22 cellular contexts compared by ENCODE assay signal in the genomic region with DNA sequence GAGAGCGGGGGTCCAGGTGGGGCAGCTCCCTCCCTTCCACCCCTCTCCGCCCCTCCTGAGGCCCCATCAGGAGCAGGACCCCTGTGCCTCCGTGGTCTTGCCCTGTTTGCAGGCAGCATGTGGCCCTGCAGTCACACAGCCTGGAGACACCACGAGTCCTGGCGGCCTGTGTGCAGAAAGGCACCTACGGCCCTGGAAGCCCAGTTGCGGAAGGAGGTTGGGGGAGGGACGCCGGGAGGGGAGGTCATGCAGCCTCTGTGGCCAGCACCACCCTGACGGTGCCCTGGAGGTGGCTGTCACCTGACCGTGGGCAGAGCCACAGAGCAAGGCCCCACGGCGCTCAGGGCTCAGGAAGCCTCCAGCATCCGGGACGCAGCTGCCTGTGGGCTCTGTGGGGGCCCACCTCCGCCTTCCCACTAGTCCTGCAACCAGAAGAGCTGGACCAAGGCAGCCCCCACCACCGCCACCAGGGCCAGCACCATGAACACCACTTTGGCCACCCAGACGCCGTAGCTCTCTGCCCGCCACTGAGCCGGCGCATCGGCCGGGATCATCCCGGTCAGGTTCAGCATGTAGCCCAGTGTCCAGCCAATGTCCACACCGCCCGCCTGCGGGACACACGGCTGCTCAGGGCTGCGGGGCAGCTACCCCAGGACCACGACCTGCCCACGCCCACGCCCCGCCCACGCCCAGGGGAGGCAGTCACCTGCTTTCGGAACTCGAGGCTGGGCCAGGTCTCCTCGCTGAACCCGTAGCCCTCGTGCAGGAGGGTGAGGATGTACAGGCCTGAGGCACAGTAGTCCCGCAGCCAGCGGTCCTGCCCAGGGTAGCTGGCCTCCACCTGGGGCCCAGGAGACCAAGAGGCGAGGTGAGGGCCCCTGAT. TPM values are rescaled to one million over a fixed set of nuclear protein-coding genes. Genes with fewer than 3 reads are reported as not detected.
DNase-seq lines count a peak whose midpoint lies in the region; ATAC-seq, FAIRE-seq and TF ChIP-seq lines count a peak whose summit lies in the region.
"Had no signal": no experiment of that assay in that cellular context is flagged by ENCODE, and none has a peak within 500 bp of the region (broad histone marks: within the 10 kb centered on the region; RNA-seq: fewer than 3 reads in every experiment).

No MANE protein-coding gene starts in this region.

- no peaks in the 10 kb centered on the region for H4K20me1 ChIP-seq in HepG2 (ENCODE audit: insufficient read depth, low read length)

- TF ChIP-seq EP300 in HepG2 (IDR thresholded peaks at IDR 0.05; ENCODE audit: low read depth in 2 of 2, low read length in 2 of 2) (no peak), HepG2 (CRISPR knock-in tag; IDR thresholded peaks at IDR 0.05; ENCODE audit: borderline replicate concordance) (no peak)

- POLR2A ChIA-PET in HepG2 (lab: Yijun Ruan, JAX) = no interaction called here

- WGBS in HepG2 (ENCODE audit: low lambda C conversion rate) = 75% methylated on average over 4 of the region's 43 CpGs
- 85 to 92% methylated on average over 20 to 23 of the region's 43 CpGs for WGBS in thyroid gland, 2 donors

- CTCF ChIA-PET in HepG2 (lab: Yijun Ruan, JAX; ENCODE audit: low intra/inter-chr PET ratio, low total read pairs) = no interaction called here

- TF ChIP-seq POLR2A in HepG2 (IDR thresholded peaks at IDR 0.05; ENCODE audit: insufficient read depth in 1 of 2, low read depth in 2 of 2, low read length in 2 of 2) (no peak), thyroid gland (IDR thresholded peaks at IDR 0.05) (no peak)

- H3K27ac ChIP-seq in right atrium auricular region (no peak overlapping the region), HepG2 (ENCODE audit: extremely low read length, insufficient read depth, low read length) (no peak overlapping the region), upper lobe of right lung (no peak overlapping the region), thyroid gland (no peak overlapping the region)
- H3K27ac ChIP-seq: neutrophil, vagina had no signal

- H3K9me3 ChIP-seq in right atrium auricular region (no peaks in the 10 kb centered on the region), HepG2 (ENCODE audit: low read length) (no peaks in the 10 kb centered on the region), upper lobe of right lung (no peaks in the 10 kb centered on the region), thyroid gland (no peaks in the 10 kb centered on the region)
- H3K9me3 ChIP-seq: HAP-1, neutrophil, vagina had no signal

- TF ChIP-seq RAD21 in HepG2 (CRISPR knock-in tag; IDR thresholded peaks at IDR 0.05) = no peak

- intact Hi-C loops in Right ventricle myocardium superior (cut with DNase I) = no loop called here
- intact Hi-C loops in HepG2 (cut with micrococcal nuclease; ENCODE audit: unreplicated experiment) = no loop called here
- intact Hi-C loops in upper lobe of right lung (cut with DNase I) = no loop called here
- intact Hi-C loops in thyroid gland (cut with DNase I) = no loop called here

- FAIRE-seq in HepG2 (lab: Jason Lieb, UNC) = no peak

- no peak overlapping the region for H3K4me2 ChIP-seq in HepG2 (ENCODE audit: low read depth, low read length)

- BruUV-seq in HepG2 (replicated peaks; lab: Mats Ljungman, UMichigan) = no TSS peak

- no peak overlapping the region for H3K9ac ChIP-seq in HepG2 (ENCODE audit: insufficient read depth, low read depth, low read length)

- no peaks in the 10 kb centered on the region for H3K27me3 ChIP-seq in right atrium auricular region
- peaks cover 11 to 35% of the 10 kb centered on the region in 2 experiments; a peak in 3 of 5 replicates for H3K27me3 ChIP-seq in HepG2 (ENCODE audit: control insufficient read depth in 1 of 2, insufficient read depth in 2 of 2, low read length in 2 of 2)
- no peaks in the 10 kb centered on the region for H3K27me3 ChIP-seq in upper lobe of right lung
- no peaks in the 10 kb centered on the region for H3K27me3 ChIP-seq in thyroid gland
- H3K27me3 ChIP-seq: vagina had no signal

- H3K36me3 ChIP-seq in right atrium auricular region (no peaks in the 10 kb centered on the region), HepG2 (replicated peaks in 1 of 2; ENCODE audit: control insufficient read depth in 1 of 2, insufficient read depth in 2 of 2, low read length in 2 of 2) (no peaks in the 10 kb centered on the region), upper lobe of right lung (no peaks in the 10 kb centered on the region), thyroid gland (no peaks in the 10 kb centered on the region)
- H3K36me3 ChIP-seq: HAP-1, neutrophil, vagina had no signal

- DNase-seq in Right ventricle myocardium superior (peak; percentile 33), right atrium auricular region (ENCODE audit: low spot score) (no peak), HepG2 (ENCODE audit: low spot score) (no peak), upper lobe of right lung (peak; percentile 64), thyroid gland (no peak)
- DNase-seq: activated effector memory CD4-positive, alpha-beta T cell treated with Interleukin-2 at 50 U/mL for 16 hours; amniotic stem cell; CD8-positive, alpha-beta T cell; effector CD8-positive, alpha-beta T cell; islet precursor cell; Karpas-422; NCI-H1105; NCI-H526 treated with DMSO at 0.1 percent for 48 hours; stimulated activated CD4-positive, alpha-beta T cell treated with anti-CD3 and anti-CD28 coated beads, Interleukin-2, amount 100 ng/mL, for 24 hours had no signal

- TF ChIP-seq CTCF in right atrium auricular region (IDR thresholded peaks at IDR 0.05) (no peak), HepG2 (CRISPR knock-in tag; IDR thresholded peaks at IDR 0.05) (no peak), upper lobe of right lung (IDR thresholded peaks at IDR 0.05) (no peak), thyroid gland (IDR thresholded peaks at IDR 0.05) (no peak)

- H3K4me1 ChIP-seq in right atrium auricular region (peaks cover 0 to 7% of the 10 kb centered on the region in 2 donors), HepG2 (ENCODE audit: insufficient read depth, low read length) (peaks cover 23% of the 10 kb centered on the region), upper lobe of right lung (no peaks in the 10 kb centered on the region), thyroid gland (peaks cover 0 to 27% of the 10 kb centered on the region in 2 donors)

- in situ Hi-C loops in HepG2 (cut with HindIII; ENCODE audit: extremely low pct_ligation_motif_present, low pct_unique_long_range_greater_than_20kb) = no loop called here

- no peaks in the 10 kb centered on the region for H3K79me2 ChIP-seq in HepG2 (ENCODE audit: insufficient read depth, low read length)

- H3K4me3 ChIP-seq in right atrium auricular region (no peak overlapping the region), HepG2 (replicated peaks in 1 of 3; ENCODE audit: insufficient read depth in 1 of 3, low read depth in 2 of 3, low read length in 3 of 3) (no peak overlapping the region), upper lobe of right lung (no peak overlapping the region), thyroid gland (replicated peaks in 1 of 3) (no peak overlapping the region)
- H3K4me3 ChIP-seq: HAP-1, vagina had no signal

- ATAC-seq in Right ventricle myocardium superior (ENCODE audit: poor library complexity) = no peak
- no peak for ATAC-seq in HepG2
- ATAC-seq in upper lobe of right lung = no peak
- no peak for ATAC-seq in GM19035 (IDR thresholded peaks at IDR 0.05; ENCODE audit: unreplicated experiment)
- ATAC-seq: CD8-positive, alpha-beta T cell had no signal

- H2AFZ ChIP-seq in HepG2 (ENCODE audit: low read length) = no peak overlapping the region

RNA-seq across cellular contexts. Expression of gene ENTPD8, which starts 6.4 kb away (rescaled TPM):
- total RNA-seq in Right ventricle myocardium superior (not detected), right atrium auricular region (not detected), HepG2 (2016; rRNA removed; fragmentation: Illumina TruSeq; extraction: Trizol) (0.21 and 0.44 TPM in 2 replicates), upper lobe of right lung (not detected), thyroid gland (under 1 TPM in 2 of 4 donors, not detected in 2; 0.29 to 0.78 TPM)
- 0.09 and 0.20 TPM in 2 replicates for total RNA-seq in HepG2 (2016; cell fraction: cytosol; rRNA removed; fragmentation: Illumina TruSeq; extraction: Trizol; ENCODE audit: low read depth)
- total RNA-seq in HepG2 (2016; cell fraction: insoluble cytoplasmic fraction; rRNA removed; fragmentation: Illumina TruSeq; extraction: Trizol) = 0.33 and 0.43 TPM in 2 replicates
- total RNA-seq in HepG2 (2016; cell fraction: membrane; rRNA removed; fragmentation: Illumina TruSeq; extraction: Trizol) = 0.21 and 0.37 TPM in 2 replicates
- 0.28 and 0.34 TPM in 2 replicates for total RNA-seq in HepG2 (2016; cell fraction: nucleus; rRNA removed; fragmentation: Illumina TruSeq; extraction: Trizol)
- 0.26 and 0.38 TPM in 2 replicates for polyA plus RNA-seq in HepG2 (2011; rRNA removed)
- polyA plus RNA-seq in HepG2 (2011; cell fraction: cytosol; rRNA removed) = 0.21 and 0.30 TPM in 2 replicates
- polyA plus RNA-seq in HepG2 (2011; cell fraction: nucleus; rRNA removed) = 3.0 and 3.2 TPM in 2 replicates
- 0.35 and 0.44 TPM in 2 replicates for polyA plus RNA-seq in HepG2 (2012)
- polyA plus RNA-seq in HepG2 (2016; cell fraction: cytosol; fragmentation: Illumina TruSeq; extraction: Trizol; ENCODE audit: low read depth) = 0.05 and 0.14 TPM in 2 replicates
- 0.25 TPM in 1 of 2 replicates, not detected in the other for polyA plus RNA-seq in HepG2 (2016; cell fraction: insoluble cytoplasmic fraction; fragmentation: Illumina TruSeq; extraction: Trizol; ENCODE audit: low read depth)
- polyA plus RNA-seq in HepG2 (2016; cell fraction: membrane; fragmentation: Illumina TruSeq; extraction: Trizol; ENCODE audit: low read depth) = 0.08 and 0.15 TPM in 2 replicates
- polyA plus RNA-seq in HepG2 (2016; cell fraction: nucleus; fragmentation: Illumina TruSeq; extraction: Trizol; ENCODE audit: insufficient read depth, low read depth) = 0.79 and 0.97 TPM in 2 replicates
- polyA minus RNA-seq in HepG2 (2011; rRNA and poly(A)+ RNA removed; ENCODE audit: low replicate concordance) = 0.26 TPM in 1 of 2 replicates, not detected in the other
- not detected in 2 replicates for polyA minus RNA-seq in HepG2 (2011; cell fraction: cytosol; rRNA and poly(A)+ RNA removed)
- polyA minus RNA-seq in HepG2 (2011; cell fraction: nucleus; rRNA and poly(A)+ RNA removed) = 0.26 and 0.37 TPM in 2 replicates
- total RNA-seq: A673; CD8-positive, alpha-beta T cell; OCI-LY7; SK-MEL-5; vagina had no signal
- polyA plus RNA-seq: fibroblast of lung had no signal

RNA-seq across cellular contexts. Expression of gene NOXA1, which starts 11.5 kb away (rescaled TPM):
- total RNA-seq in Right ventricle myocardium superior = 1.7 TPM
- total RNA-seq in right atrium auricular region = 1 to 10 TPM in 1 of 2 donors, under 1 TPM in 1; 0.94 to 3.4 TPM
- 0.63 and 1.2 TPM in 2 replicates for total RNA-seq in HepG2 (2016; rRNA removed; fragmentation: Illumina TruSeq; extraction: Trizol)
- 0.81 and 1.1 TPM in 2 replicates for total RNA-seq in HepG2 (2016; cell fraction: cytosol; rRNA removed; fragmentation: Illumina TruSeq; extraction: Trizol; ENCODE audit: low read depth)
- total RNA-seq in HepG2 (2016; cell fraction: insoluble cytoplasmic fraction; rRNA removed; fragmentation: Illumina TruSeq; extraction: Trizol) = 0.82 and 1.9 TPM in 2 replicates
- total RNA-seq in HepG2 (2016; cell fraction: membrane; rRNA removed; fragmentation: Illumina TruSeq; extraction: Trizol) = 0.46 and 1.00 TPM in 2 replicates
- total RNA-seq in HepG2 (2016; cell fraction: nucleus; rRNA removed; fragmentation: Illumina TruSeq; extraction: Trizol) = 1.6 and 2.0 TPM in 2 replicates
- 0.78 and 2.1 TPM in 2 replicates for polyA plus RNA-seq in HepG2 (2011; rRNA removed)
- 0.53 and 1.0 TPM in 2 replicates for polyA plus RNA-seq in HepG2 (2011; cell fraction: cytosol; rRNA removed)
- polyA plus RNA-seq in HepG2 (2011; cell fraction: nucleus; rRNA removed) = 17.1 and 17.5 TPM in 2 replicates
- polyA plus RNA-seq in HepG2 (2012) = 0.76 and 1.0 TPM in 2 replicates
- polyA plus RNA-seq in HepG2 (2016; cell fraction: cytosol; fragmentation: Illumina TruSeq; extraction: Trizol; ENCODE audit: low read depth) = 0.60 and 0.67 TPM in 2 replicates
- 0.39 and 0.46 TPM in 2 replicates for polyA plus RNA-seq in HepG2 (2016; cell fraction: insoluble cytoplasmic fraction; fragmentation: Illumina TruSeq; extraction: Trizol; ENCODE audit: low read depth)
- 0.44 and 0.56 TPM in 2 replicates for polyA plus RNA-seq in HepG2 (2016; cell fraction: membrane; fragmentation: Illumina TruSeq; extraction: Trizol; ENCODE audit: low read depth)
- 3.7 and 3.8 TPM in 2 replicates for polyA plus RNA-seq in HepG2 (2016; cell fraction: nucleus; fragmentation: Illumina TruSeq; extraction: Trizol; ENCODE audit: insufficient read depth, low read depth)
- 0.44 and 0.61 TPM in 2 replicates for polyA minus RNA-seq in HepG2 (2011; rRNA and poly(A)+ RNA removed; ENCODE audit: low replicate concordance)
- polyA minus RNA-seq in HepG2 (2011; cell fraction: cytosol; rRNA and poly(A)+ RNA removed) = 0.44 TPM in 1 of 2 replicates, not detected in the other
- polyA minus RNA-seq in HepG2 (2011; cell fraction: nucleus; rRNA and poly(A)+ RNA removed) = 1.8 and 3.4 TPM in 2 replicates
- 6.5 TPM for total RNA-seq in upper lobe of right lung
- total RNA-seq in thyroid gland = 10 to 100 TPM in 2 of 4 donors, 1 to 10 TPM in 2; 5.4 to 16.6 (median 10.0) TPM
- total RNA-seq: OCI-LY7 had no signal

RNA-seq across cellular contexts. Expression of gene EXD3, which starts 11.8 kb away (rescaled TPM):
- total RNA-seq in Right ventricle myocardium superior (6.9 TPM), right atrium auricular region (1 to 10 TPM; 5.9 to 6.0 TPM), HepG2 (2016; rRNA removed; fragmentation: Illumina TruSeq; extraction: Trizol) (1.3 and 2.7 TPM in 2 replicates), upper lobe of right lung (27.3 TPM), thyroid gland (10 to 100 TPM; 13.0 to 32.0 (median 26.6) TPM)
- total RNA-seq in HepG2 (2016; cell fraction: cytosol; rRNA removed; fragmentation: Illumina TruSeq; extraction: Trizol; ENCODE audit: low read depth) = 1.1 and 1.7 TPM in 2 replicates
- 1.3 and 3.1 TPM in 2 replicates for total RNA-seq in HepG2 (2016; cell fraction: insoluble cytoplasmic fraction; rRNA removed; fragmentation: Illumina TruSeq; extraction: Trizol)
- total RNA-seq in HepG2 (2016; cell fraction: membrane; rRNA removed; fragmentation: Illumina TruSeq; extraction: Trizol) = 1.6 and 2.4 TPM in 2 replicates
- total RNA-seq in HepG2 (2016; cell fraction: nucleus; rRNA removed; fragmentation: Illumina TruSeq; extraction: Trizol) = 3.0 and 3.1 TPM in 2 replicates
- polyA plus RNA-seq in HepG2 (2011; rRNA removed) = 4.8 and 9.1 TPM in 2 replicates
- polyA plus RNA-seq in HepG2 (2011; cell fraction: cytosol; rRNA removed) = 1.6 and 3.2 TPM in 2 replicates
- polyA plus RNA-seq in HepG2 (2011; cell fraction: nucleus; rRNA removed) = 82.5 and 82.6 TPM in 2 replicates
- 4.7 and 9.6 TPM in 2 replicates for polyA plus RNA-seq in HepG2 (2012)
- 3.8 and 4.6 TPM in 2 replicates for polyA plus RNA-seq in HepG2 (2016; cell fraction: cytosol; fragmentation: Illumina TruSeq; extraction: Trizol; ENCODE audit: low read depth)
- polyA plus RNA-seq in HepG2 (2016; cell fraction: insoluble cytoplasmic fraction; fragmentation: Illumina TruSeq; extraction: Trizol; ENCODE audit: low read depth) = 2.3 and 2.8 TPM in 2 replicates
- 5.3 and 6.7 TPM in 2 replicates for polyA plus RNA-seq in HepG2 (2016; cell fraction: membrane; fragmentation: Illumina TruSeq; extraction: Trizol; ENCODE audit: low read depth)
- polyA plus RNA-seq in HepG2 (2016; cell fraction: nucleus; fragmentation: Illumina TruSeq; extraction: Trizol; ENCODE audit: insufficient read depth, low read depth) = 8.9 and 9.7 TPM in 2 replicates
- polyA minus RNA-seq in HepG2 (2011; rRNA and poly(A)+ RNA removed; ENCODE audit: low replicate concordance) = 3.4 and 4.2 TPM in 2 replicates
- 0.62 and 2.6 TPM in 2 replicates for polyA minus RNA-seq in HepG2 (2011; cell fraction: cytosol; rRNA and poly(A)+ RNA removed)
- 6.6 and 9.0 TPM in 2 replicates for polyA minus RNA-seq in HepG2 (2011; cell fraction: nucleus; rRNA and poly(A)+ RNA removed)

RNA-seq across cellular contexts. Expression of gene NSMF, which starts 24.4 kb away (rescaled TPM):
- total RNA-seq in Right ventricle myocardium superior (10.0 TPM), right atrium auricular region (10 to 100 TPM; 16.2 to 26.2 TPM), HepG2 (2016; rRNA removed; fragmentation: Illumina TruSeq; extraction: Trizol) (38.3 and 44.3 TPM in 2 replicates), upper lobe of right lung (23.9 TPM), thyroid gland (10 to 100 TPM; 50.1 to 58.5 (median 54.2) TPM)
- 35.6 and 45.0 TPM in 2 replicates for total RNA-seq in HepG2 (2016; cell fraction: cytosol; rRNA removed; fragmentation: Illumina TruSeq; extraction: Trizol; ENCODE audit: low read depth)
- total RNA-seq in HepG2 (2016; cell fraction: insoluble cytoplasmic fraction; rRNA removed; fragmentation: Illumina TruSeq; extraction: Trizol) = 31.9 and 43.2 TPM in 2 replicates
- 88.7 and 95.2 TPM in 2 replicates for total RNA-seq in HepG2 (2016; cell fraction: membrane; rRNA removed; fragmentation: Illumina TruSeq; extraction: Trizol)
- total RNA-seq in HepG2 (2016; cell fraction: nucleus; rRNA removed; fragmentation: Illumina TruSeq; extraction: Trizol) = 47.8 and 56.5 TPM in 2 replicates
- polyA plus RNA-seq in HepG2 (2011; rRNA removed) = 183 and 271 TPM in 2 replicates
- polyA plus RNA-seq in HepG2 (2011; cell fraction: cytosol; rRNA removed) = 147 and 184 TPM in 2 replicates
- polyA plus RNA-seq in HepG2 (2011; cell fraction: nucleus; rRNA removed) = 1,153 and 1,227 TPM in 2 replicates
- 143 and 184 TPM in 2 replicates for polyA plus RNA-seq in HepG2 (2012)
- polyA plus RNA-seq in HepG2 (2016; cell fraction: cytosol; fragmentation: Illumina TruSeq; extraction: Trizol; ENCODE audit: low read depth) = 80.1 and 97.0 TPM in 2 replicates
- 62.3 and 80.0 TPM in 2 replicates for polyA plus RNA-seq in HepG2 (2016; cell fraction: insoluble cytoplasmic fraction; fragmentation: Illumina TruSeq; extraction: Trizol; ENCODE audit: low read depth)
- 159 and 160 TPM in 2 replicates for polyA plus RNA-seq in HepG2 (2016; cell fraction: membrane; fragmentation: Illumina TruSeq; extraction: Trizol; ENCODE audit: low read depth)
- polyA plus RNA-seq in HepG2 (2016; cell fraction: nucleus; fragmentation: Illumina TruSeq; extraction: Trizol; ENCODE audit: insufficient read depth, low read depth) = 179 and 193 TPM in 2 replicates
- 64.9 and 155 TPM in 2 replicates for polyA minus RNA-seq in HepG2 (2011; rRNA and poly(A)+ RNA removed; ENCODE audit: low replicate concordance)
- polyA minus RNA-seq in HepG2 (2011; cell fraction: cytosol; rRNA and poly(A)+ RNA removed) = 76.5 and 105 TPM in 2 replicates
- 147 and 159 TPM in 2 replicates for polyA minus RNA-seq in HepG2 (2011; cell fraction: nucleus; rRNA and poly(A)+ RNA removed)

Comparison
In these comparisons a context has a peak if more than half of its experiments do, and no peak if none do; other contexts are left out.
1. DNase-seq: peak in Right ventricle myocardium superior (single experiment) and upper lobe of right lung (single experiment); none in right atrium auricular region (single experiment), HepG2 (single experiment) and thyroid gland (0 of 2).